8 cellular contexts compared by ENCODE assay signal in the genomic region with DNA sequence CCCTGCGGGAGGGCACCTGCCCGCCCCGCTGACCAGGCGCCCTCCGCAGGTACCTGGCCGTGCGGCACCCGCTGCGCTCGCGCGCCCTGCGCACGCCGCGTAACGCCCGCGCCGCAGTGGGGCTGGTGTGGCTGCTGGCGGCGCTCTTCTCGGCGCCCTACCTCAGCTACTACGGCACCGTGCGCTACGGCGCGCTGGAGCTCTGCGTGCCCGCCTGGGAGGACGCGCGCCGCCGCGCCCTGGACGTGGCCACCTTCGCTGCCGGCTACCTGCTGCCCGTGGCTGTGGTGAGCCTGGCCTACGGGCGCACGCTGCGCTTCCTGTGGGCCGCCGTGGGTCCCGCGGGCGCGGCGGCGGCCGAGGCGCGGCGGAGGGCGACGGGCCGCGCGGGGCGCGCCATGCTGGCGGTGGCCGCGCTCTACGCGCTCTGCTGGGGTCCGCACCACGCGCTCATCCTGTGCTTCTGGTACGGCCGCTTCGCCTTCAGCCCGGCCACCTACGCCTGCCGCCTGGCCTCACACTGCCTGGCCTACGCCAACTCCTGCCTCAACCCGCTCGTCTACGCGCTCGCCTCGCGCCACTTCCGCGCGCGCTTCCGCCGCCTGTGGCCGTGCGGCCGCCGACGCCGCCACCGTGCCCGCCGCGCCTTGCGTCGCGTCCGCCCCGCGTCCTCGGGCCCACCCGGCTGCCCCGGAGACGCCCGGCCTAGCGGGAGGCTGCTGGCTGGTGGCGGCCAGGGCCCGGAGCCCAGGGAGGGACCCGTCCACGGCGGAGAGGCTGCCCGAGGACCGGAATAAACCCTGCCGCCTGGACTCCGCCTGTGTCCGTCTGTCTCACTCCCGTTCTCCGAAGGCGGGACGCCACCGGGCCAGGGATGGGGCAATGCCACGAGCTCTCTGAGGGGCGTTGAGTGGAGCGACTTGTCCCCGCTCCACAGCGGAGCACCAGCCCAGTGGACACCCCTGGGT. TPM values are rescaled to one million over a fixed set of nuclear protein-coding genes. Genes with fewer than 3 reads are reported as not detected.
A peak's percentile ranks its signal among the peaks of the same experiment; 100 is the strongest.
DNase-seq lines count a peak whose midpoint lies in the region; ATAC-seq and TF ChIP-seq lines count a peak whose summit lies in the region.

No MANE protein-coding gene starts in this region.

- H3K4me1 ChIP-seq in fibroblast of lung (ENCODE audit: control insufficient read depth, extremely low read depth, insufficient read depth, low read length) (no peaks in the 10 kb centered on the region), ovary (ENCODE audit: insufficient read depth) (peaks cover 3% of the 10 kb centered on the region)

- no peak overlapping the region for H3K27ac Mint-ChIP-seq in T-helper 17 cell

- H3K27ac ChIP-seq in fibroblast of lung (ENCODE audit: insufficient read depth, low read length) = no peak overlapping the region
- H3K27ac ChIP-seq in ovary = peak overlapping the region in 1 of 2 donors; percentile 10

- H3K36me3 ChIP-seq in GM06990 (ENCODE audit: control insufficient read depth, insufficient read depth, low read length) (peaks cover 2% of the 10 kb centered on the region), fibroblast of lung (ENCODE audit: control insufficient read depth, insufficient read depth, low read length) (peaks cover 2% of the 10 kb centered on the region), ovary (no peaks in the 10 kb centered on the region)

- intact Hi-C loops in ovary (cut with DNase I) = loop anchor here in 1 of 4 donors (5.0 kb wide), 1 partner anchor 37 kb away; no protein-coding TSS in a partner anchor

- peaks cover 2% of the 10 kb centered on the region; the same call in 1 of the 2 replicates for H3K27me3 ChIP-seq in GM06990 (replicated peaks; ENCODE audit: control insufficient read depth, insufficient read depth, low read length)
- H3K27me3 ChIP-seq in fibroblast of lung (ENCODE audit: control insufficient read depth, insufficient read depth, low read length) = peaks cover 7% of the 10 kb centered on the region
- H3K27me3 ChIP-seq in ovary = no peaks in the 10 kb centered on the region

- no peak for TF ChIP-seq POLR2A in ovary (IDR thresholded peaks at IDR 0.05)

- H3K9me3 ChIP-seq in T-helper 17 cell (ENCODE audit: control insufficient read depth, low read length, poor library complexity, severe bottlenecking) (no peaks in the 10 kb centered on the region), fibroblast of lung (ENCODE audit: control insufficient read depth, insufficient read depth, low read depth, low read length) (no peaks in the 10 kb centered on the region), ovary (no peaks in the 10 kb centered on the region)

- no peaks in the 10 kb centered on the region for H3K79me2 ChIP-seq in fibroblast of lung (ENCODE audit: control insufficient read depth, insufficient read depth, low read length)

- peak overlapping the region; percentile 35 for H2AFZ ChIP-seq in fibroblast of lung (ENCODE audit: low read length)

- peak overlapping the region; percentile 59 for H3K4me2 ChIP-seq in fibroblast of lung (ENCODE audit: extremely low read depth, insufficient read depth, low read length)

- peak overlapping the region; percentile 22; the same call in 1 of the 2 replicates for H3K4me3 ChIP-seq in GM06990 (replicated peaks; ENCODE audit: low read depth, low read length)
- H3K4me3 ChIP-seq in fibroblast of lung (replicated peaks in 1 of 4; ENCODE audit: control extremely low read depth in 1 of 4, insufficient read depth in 1 of 4, low read depth in 3 of 4, low read length in 4 of 4) = no peak overlapping the region
- H3K4me3 ChIP-seq in ovary = peak overlapping the region; percentile 17

- H3K36me3 Mint-ChIP-seq in T-helper 17 cell (ENCODE audit: low read depth) = peaks cover 2% of the 10 kb centered on the region

- peak; percentile 62 for ATAC-seq in T-helper 17 cell

- TF ChIP-seq CTCF in GM06990 (IDR thresholded peaks at IDR 0.05; ENCODE audit: insufficient read depth, low read length, poor library complexity, severe bottlenecking) = no peak
- no peak for TF ChIP-seq CTCF in fibroblast of lung (conservative IDR thresholded peaks at IDR 0.05 in 1 of 2, IDR thresholded peaks at IDR 0.05 in 1 of 2; ENCODE audit: low read depth in 1 of 2, low read length in 2 of 2)
- TF ChIP-seq CTCF in ovary (IDR thresholded peaks at IDR 0.05) = no peak

- peak overlapping the region; percentile 87 for H3K4me3 Mint-ChIP-seq in T-helper 17 cell

- peaks cover 23% of the 10 kb centered on the region for H3K27me3 Mint-ChIP-seq in T-helper 17 cell

- in situ Hi-C loops in KBM-7 (cut with MboI; ENCODE audit: low pct_unique_long_range_greater_than_20kb, low sequenced_read_pairs) = no loop called here

- WGBS in ovary, 3 donors = 9 to 35% (median 18%) methylated on average over 30 to 135 of the region's 135 CpGs

- no peak for TF ChIP-seq EP300 in ovary (IDR thresholded peaks at IDR 0.05)

- DNase-seq in GM06990 (ENCODE audit: extremely low read depth, insufficient read length) (peak; percentile 49), T-helper 17 cell (no peak), fibroblast of lung (ENCODE audit: low read depth in 2 of 2) (peak in 1 of 2 donors; percentile 50), ovary (peak in 3 of 5 donors; percentile 32 to 54 (median 40)), epidermal melanocyte (ENCODE audit: insufficient read length, low spot score) (no peak), KBM-7 (no peak), COR-L47 (lab: John Stamatoyannopoulos, UW) (no peak), NCI-H1092 treated with DMSO at 0.1 percent for 48 hours (lab: John Stamatoyannopoulos, UW) (no peak)

- H3K9ac ChIP-seq in fibroblast of lung (ENCODE audit: insufficient read depth, low read length) = no peak overlapping the region

- H4K20me1 ChIP-seq in fibroblast of lung (ENCODE audit: control insufficient read depth, extremely low read depth, insufficient read depth, low read length) = no peaks in the 10 kb centered on the region

- H3K4me1 Mint-ChIP-seq in T-helper 17 cell = peaks cover 5% of the 10 kb centered on the region

RNA-seq across cellular contexts. Expression of gene GALR3, which starts 1.8 kb away (rescaled TPM):
- total RNA-seq in T-helper 17 cell (not detected), fibroblast of lung (not detected in 2 replicates), ovary (not detected)
- polyA plus RNA-seq in fibroblast of lung (not detected in 2 replicates), ovary (not detected)
- not detected in 2 replicates for polyA plus RNA-seq in fibroblast of lung (2012)
- polyA minus RNA-seq in fibroblast of lung (ENCODE audit: low replicate concordance) = not detected in 2 replicates

RNA-seq across cellular contexts. Expression of gene GCAT, which starts 17.2 kb away (rescaled TPM):
- total RNA-seq in T-helper 17 cell (1 to 10 TPM in 1 of 2 donors, under 1 TPM in 1; 0.78 to 2.6 TPM), fibroblast of lung (7.7 and 11.9 TPM in 2 replicates), ovary (10 to 100 TPM in 3 of 7 donors, 1 to 10 TPM in 4; 2.3 to 17.7 (median 9.9) TPM)
- polyA plus RNA-seq in fibroblast of lung (6.6 and 11.0 TPM in 2 replicates), ovary (10 to 100 TPM in 1 of 2 donors, 1 to 10 TPM in 1; 2.6 to 10.6 TPM)
- 14.0 and 25.6 TPM in 2 replicates for polyA plus RNA-seq in fibroblast of lung (2012)
- polyA minus RNA-seq in fibroblast of lung (ENCODE audit: low replicate concordance) = 14.6 and 20.8 TPM in 2 replicates

RNA-seq across cellular contexts. Expression of gene ANKRD54, which starts 19.2 kb away (rescaled TPM):
- total RNA-seq in T-helper 17 cell (10 to 100 TPM; 21.3 to 24.4 TPM), fibroblast of lung (12.1 and 16.2 TPM in 2 replicates), ovary (10 to 100 TPM; 28.5 to 48.6 (median 36.2) TPM)
- polyA plus RNA-seq in fibroblast of lung (13.2 and 13.9 TPM in 2 replicates), ovary (10 to 100 TPM; 14.4 to 24.4 TPM)
- 16.3 and 16.5 TPM in 2 replicates for polyA plus RNA-seq in fibroblast of lung (2012)
- 30.9 and 42.2 TPM in 2 replicates for polyA minus RNA-seq in fibroblast of lung (ENCODE audit: low replicate concordance)

RNA-seq across cellular contexts. Expression of gene EIF3L, which starts 24.3 kb away (rescaled TPM):
- total RNA-seq in T-helper 17 cell = 100 to 1,000 TPM; 517 to 546 TPM
- 288 and 404 TPM in 2 replicates for total RNA-seq in fibroblast of lung
- 509 and 515 TPM in 2 replicates for polyA plus RNA-seq in fibroblast of lung
- polyA plus RNA-seq in fibroblast of lung (2012) = 606 and 625 TPM in 2 replicates
- polyA minus RNA-seq in fibroblast of lung (ENCODE audit: low replicate concordance) = 359 and 395 TPM in 2 replicates
- total RNA-seq in ovary = 1,000 to 10,000 TPM in 2 of 7 donors, 100 to 1,000 TPM in 5; 534 to 1,344 (median 896) TPM
- polyA plus RNA-seq in ovary = 1,000 to 10,000 TPM in 1 of 2 donors, 100 to 1,000 TPM in 1; 725 to 1,289 TPM

Comparison
In these comparisons a context has a peak if more than half of its experiments do, and no peak if none do; other contexts are left out.
1. DNase-seq: peak in GM06990 (single experiment) and ovary (3 of 5); none in T-helper 17 cell (0 of 3), epidermal melanocyte (single experiment), KBM-7 (single experiment), COR-L47 (single experiment) and NCI-H1092 treated with DMSO at 0.1 percent for 48 hours (single experiment).
2. H3K4me3 ChIP-seq: peak in GM06990 (single experiment) and ovary (single experiment); none in fibroblast of lung (0 of 4).